ENCODE assay signal across 1 cellular context in the genomic region with DNA sequence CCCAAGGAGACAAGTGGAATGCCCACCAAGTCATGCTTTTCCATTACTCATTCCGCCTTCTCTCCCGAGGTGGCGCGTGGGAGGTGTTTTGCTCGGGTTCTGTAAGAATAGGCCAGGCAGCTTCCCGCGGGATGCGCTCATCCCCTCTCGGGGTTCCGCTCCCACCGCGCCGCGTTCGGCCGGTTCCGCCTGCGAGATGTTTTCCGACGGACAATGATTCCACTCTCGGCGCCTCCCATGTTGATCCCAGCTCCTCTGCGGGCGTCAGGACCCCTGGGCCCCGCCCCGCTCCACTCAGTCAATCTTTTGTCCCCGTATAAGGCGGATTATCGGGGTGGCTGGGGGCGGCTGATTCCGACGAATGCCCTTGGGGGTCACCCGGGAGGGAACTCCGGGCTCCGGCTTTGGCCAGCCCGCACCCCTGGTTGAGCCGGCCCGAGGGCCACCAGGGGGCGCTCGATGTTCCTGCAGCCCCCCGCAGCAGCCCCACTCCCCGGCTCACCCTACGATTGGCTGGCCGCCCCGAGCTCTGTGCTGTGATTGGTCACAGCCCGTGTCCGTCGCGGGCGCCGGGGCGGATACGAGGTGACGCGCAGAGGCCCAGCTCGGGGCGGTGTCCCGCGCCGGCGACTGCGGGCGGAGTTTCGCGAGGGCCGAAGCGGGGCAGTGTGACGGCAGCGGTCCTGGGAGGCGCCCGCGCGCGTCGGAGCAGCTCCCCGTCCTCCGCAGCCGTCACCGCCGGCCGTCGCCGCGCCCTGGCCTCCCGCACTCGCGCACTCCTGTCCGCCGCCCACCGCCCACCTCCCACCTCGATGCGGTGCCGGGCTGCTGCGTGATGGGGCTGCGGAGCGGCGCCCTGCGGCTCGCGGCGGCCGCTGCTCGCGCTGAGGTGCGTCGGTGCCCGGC.
TF ChIP-seq lines count a peak whose summit lies in the region.

A gene with protein sequence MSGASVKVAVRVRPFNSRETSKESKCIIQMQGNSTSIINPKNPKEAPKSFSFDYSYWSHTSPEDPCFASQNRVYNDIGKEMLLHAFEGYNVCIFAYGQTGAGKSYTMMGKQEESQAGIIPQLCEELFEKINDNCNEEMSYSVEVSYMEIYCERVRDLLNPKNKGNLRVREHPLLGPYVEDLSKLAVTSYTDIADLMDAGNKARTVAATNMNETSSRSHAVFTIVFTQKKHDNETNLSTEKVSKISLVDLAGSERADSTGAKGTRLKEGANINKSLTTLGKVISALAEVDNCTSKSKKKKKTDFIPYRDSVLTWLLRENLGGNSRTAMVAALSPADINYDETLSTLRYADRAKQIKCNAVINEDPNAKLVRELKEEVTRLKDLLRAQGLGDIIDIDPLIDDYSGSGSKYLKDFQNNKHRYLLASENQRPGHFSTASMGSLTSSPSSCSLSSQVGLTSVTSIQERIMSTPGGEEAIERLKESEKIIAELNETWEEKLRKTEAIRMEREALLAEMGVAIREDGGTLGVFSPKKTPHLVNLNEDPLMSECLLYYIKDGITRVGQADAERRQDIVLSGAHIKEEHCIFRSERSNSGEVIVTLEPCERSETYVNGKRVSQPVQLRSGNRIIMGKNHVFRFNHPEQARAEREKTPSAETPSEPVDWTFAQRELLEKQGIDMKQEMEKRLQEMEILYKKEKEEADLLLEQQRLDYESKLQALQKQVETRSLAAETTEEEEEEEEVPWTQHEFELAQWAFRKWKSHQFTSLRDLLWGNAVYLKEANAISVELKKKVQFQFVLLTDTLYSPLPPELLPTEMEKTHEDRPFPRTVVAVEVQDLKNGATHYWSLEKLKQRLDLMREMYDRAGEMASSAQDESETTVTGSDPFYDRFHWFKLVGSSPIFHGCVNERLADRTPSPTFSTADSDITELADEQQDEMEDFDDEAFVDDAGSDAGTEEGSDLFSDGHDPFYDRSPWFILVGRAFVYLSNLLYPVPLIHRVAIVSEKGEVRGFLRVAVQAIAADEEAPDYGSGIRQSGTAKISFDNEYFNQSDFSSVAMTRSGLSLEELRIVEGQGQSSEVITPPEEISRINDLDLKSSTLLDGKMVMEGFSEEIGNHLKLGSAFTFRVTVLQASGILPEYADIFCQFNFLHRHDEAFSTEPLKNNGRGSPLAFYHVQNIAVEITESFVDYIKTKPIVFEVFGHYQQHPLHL (N-terminal part only) (plus strand): TSS at position 666 of the 906 bp plus-strand sequence. CDS start 21,759 bp downstream, outside the sequence.

TF ChIP-seq in K562, 482 proteins besides CTCF, POLR2A, EP300 and RAD21 (continued from another document):
- TF ChIP-seq GTF2A2 (tag; IDR thresholded peaks at IDR 0.05), result no peak
- no peak for TF ChIP-seq HDAC6 (IDR thresholded peaks at IDR 0.05; ENCODE audit: low read depth, low read length)
- TF ChIP-seq ZNF511 (CRISPR knock-in tag; IDR thresholded peaks at IDR 0.05), result no peak; the same call in 1 of the 2 replicates
- TF ChIP-seq ETS2 (tag; IDR thresholded peaks at IDR 0.05; ENCODE audit: borderline replicate concordance, poor library complexity, severe bottlenecking), result no peak
- TF ChIP-seq, protein P1, sequence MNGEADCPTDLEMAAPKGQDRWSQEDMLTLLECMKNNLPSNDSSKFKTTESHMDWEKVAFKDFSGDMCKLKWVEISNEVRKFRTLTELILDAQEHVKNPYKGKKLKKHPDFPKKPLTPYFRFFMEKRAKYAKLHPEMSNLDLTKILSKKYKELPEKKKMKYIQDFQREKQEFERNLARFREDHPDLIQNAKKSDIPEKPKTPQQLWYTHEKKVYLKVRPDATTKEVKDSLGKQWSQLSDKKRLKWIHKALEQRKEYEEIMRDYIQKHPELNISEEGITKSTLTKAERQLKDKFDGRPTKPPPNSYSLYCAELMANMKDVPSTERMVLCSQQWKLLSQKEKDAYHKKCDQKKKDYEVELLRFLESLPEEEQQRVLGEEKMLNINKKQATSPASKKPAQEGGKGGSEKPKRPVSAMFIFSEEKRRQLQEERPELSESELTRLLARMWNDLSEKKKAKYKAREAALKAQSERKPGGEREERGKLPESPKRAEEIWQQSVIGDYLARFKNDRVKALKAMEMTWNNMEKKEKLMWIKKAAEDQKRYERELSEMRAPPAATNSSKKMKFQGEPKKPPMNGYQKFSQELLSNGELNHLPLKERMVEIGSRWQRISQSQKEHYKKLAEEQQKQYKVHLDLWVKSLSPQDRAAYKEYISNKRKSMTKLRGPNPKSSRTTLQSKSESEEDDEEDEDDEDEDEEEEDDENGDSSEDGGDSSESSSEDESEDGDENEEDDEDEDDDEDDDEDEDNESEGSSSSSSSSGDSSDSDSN (IDR thresholded peaks at IDR 0.05; ENCODE audit: borderline replicate concordance in 1 of 2, low read depth in 2 of 2, low read length in 2 of 2), result peak; percentile 11 to 92; a peak in 3 of 4 replicates
- TF ChIP-seq KLF6 (CRISPR knock-in tag; IDR thresholded peaks at IDR 0.05; ENCODE audit: borderline replicate concordance), result no peak
- no peak for TF ChIP-seq CCAR2 (IDR thresholded peaks at IDR 0.05; ENCODE audit: low read depth, low read length)
- no peak for TF ChIP-seq ZNF134 (CRISPR knock-in tag; conservative IDR thresholded peaks at IDR 0.05)
- no peak for TF ChIP-seq PCBP2 (IDR thresholded peaks at IDR 0.05; ENCODE audit: low read depth, low read length, poor library complexity, severe bottlenecking)
- no peak for TF ChIP-seq ZZZ3 (IDR thresholded peaks at IDR 0.05)
- no peak for TF ChIP-seq XRCC3 (IDR thresholded peaks at IDR 0.05)
- TF ChIP-seq RBBP5 (IDR thresholded peaks at IDR 0.05; ENCODE audit: borderline replicate concordance, insufficient read depth, low read length, poor library complexity, severe bottlenecking), result peak; percentile 71
- TF ChIP-seq GABPA (tag; conservative IDR thresholded peaks at IDR 0.05; ENCODE audit: low read depth), result peak; percentile 72
- peak; percentile 75; the same call in 1 of the 2 replicates for TF ChIP-seq MTA1 (IDR thresholded peaks at IDR 0.05; ENCODE audit: borderline replicate concordance)
- no peak for TF ChIP-seq NCOA4 (IDR thresholded peaks at IDR 0.05; ENCODE audit: partially characterized antibody)
- TF ChIP-seq, protein P2, sequence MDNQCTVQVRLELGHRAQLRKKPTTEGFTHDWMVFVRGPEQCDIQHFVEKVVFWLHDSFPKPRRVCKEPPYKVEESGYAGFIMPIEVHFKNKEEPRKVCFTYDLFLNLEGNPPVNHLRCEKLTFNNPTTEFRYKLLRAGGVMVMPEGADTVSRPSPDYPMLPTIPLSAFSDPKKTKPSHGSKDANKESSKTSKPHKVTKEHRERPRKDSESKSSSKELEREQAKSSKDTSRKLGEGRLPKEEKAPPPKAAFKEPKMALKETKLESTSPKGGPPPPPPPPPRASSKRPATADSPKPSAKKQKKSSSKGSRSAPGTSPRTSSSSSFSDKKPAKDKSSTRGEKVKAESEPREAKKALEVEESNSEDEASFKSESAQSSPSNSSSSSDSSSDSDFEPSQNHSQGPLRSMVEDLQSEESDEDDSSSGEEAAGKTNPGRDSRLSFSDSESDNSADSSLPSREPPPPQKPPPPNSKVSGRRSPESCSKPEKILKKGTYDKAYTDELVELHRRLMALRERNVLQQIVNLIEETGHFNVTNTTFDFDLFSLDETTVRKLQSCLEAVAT (IDR thresholded peaks at IDR 0.05), result peak; percentile 7 to 98; a peak in 2 of 4 replicates
- peak; percentile 95; the same call in 1 of the 2 replicates for TF ChIP-seq MTA3 (IDR thresholded peaks at IDR 0.05; ENCODE audit: borderline replicate concordance)
- peak; percentile 3 for TF ChIP-seq SAP30 (IDR thresholded peaks at IDR 0.05; ENCODE audit: borderline replicate concordance, insufficient read depth, low read depth, low read length, poor library complexity, severe bottlenecking)
- no peak for TF ChIP-seq NR2F6 (CRISPR knock-in tag; IDR thresholded peaks at IDR 0.05)
- no peak for TF ChIP-seq ZNF785 (CRISPR knock-in tag; IDR thresholded peaks at IDR 0.05)
- no peak for TF ChIP-seq ZNF584 (CRISPR knock-in tag; IDR thresholded peaks at IDR 0.05; ENCODE audit: low read depth)
- TF ChIP-seq MCM3 (IDR thresholded peaks at IDR 0.05), result no peak
- no peak for TF ChIP-seq CEBPG (CRISPR knock-in tag; IDR thresholded peaks at IDR 0.05)
- TF ChIP-seq CEBPG (tag; conservative IDR thresholded peaks at IDR 0.05 in 1 of 2, IDR thresholded peaks at IDR 0.05 in 1 of 2), result no peak
- no peak for TF ChIP-seq NFRKB (IDR thresholded peaks at IDR 0.05; ENCODE audit: low read depth)
- TF ChIP-seq CBX3 (IDR thresholded peaks at IDR 0.05; ENCODE audit: borderline replicate concordance in 1 of 2, low read length in 2 of 2), result no peak; a peak in 1 of 3 replicates
- TF ChIP-seq, protein P3, sequence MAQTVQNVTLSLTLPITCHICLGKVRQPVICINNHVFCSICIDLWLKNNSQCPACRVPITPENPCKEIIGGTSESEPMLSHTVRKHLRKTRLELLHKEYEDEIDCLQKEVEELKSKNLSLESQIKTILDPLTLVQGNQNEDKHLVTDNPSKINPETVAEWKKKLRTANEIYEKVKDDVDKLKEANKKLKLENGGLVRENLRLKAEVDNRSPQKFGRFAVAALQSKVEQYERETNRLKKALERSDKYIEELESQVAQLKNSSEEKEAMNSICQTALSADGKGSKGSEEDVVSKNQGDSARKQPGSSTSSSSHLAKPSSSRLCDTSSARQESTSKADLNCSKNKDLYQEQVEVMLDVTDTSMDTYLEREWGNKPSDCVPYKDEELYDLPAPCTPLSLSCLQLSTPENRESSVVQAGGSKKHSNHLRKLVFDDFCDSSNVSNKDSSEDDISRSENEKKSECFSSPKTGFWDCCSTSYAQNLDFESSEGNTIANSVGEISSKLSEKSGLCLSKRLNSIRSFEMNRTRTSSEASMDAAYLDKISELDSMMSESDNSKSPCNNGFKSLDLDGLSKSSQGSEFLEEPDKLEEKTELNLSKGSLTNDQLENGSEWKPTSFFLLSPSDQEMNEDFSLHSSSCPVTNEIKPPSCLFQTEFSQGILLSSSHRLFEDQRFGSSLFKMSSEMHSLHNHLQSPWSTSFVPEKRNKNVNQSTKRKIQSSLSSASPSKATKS (CRISPR knock-in tag; IDR thresholded peaks at IDR 0.05), result no peak
- peak in 1 of 2 experiments; percentile 9; a peak in 1 of 4 replicates for TF ChIP-seq ZMIZ1 (IDR thresholded peaks at IDR 0.05; ENCODE audit: low read depth in 2 of 2, low read length in 2 of 2)
- TF ChIP-seq ZNF12 (CRISPR knock-in tag; IDR thresholded peaks at IDR 0.05), result peak; percentile 17; the same call in 1 of the 2 replicates
- no peak for TF ChIP-seq ZNF79 (CRISPR knock-in tag; IDR thresholded peaks at IDR 0.05; ENCODE audit: low read depth)
- no peak for TF ChIP-seq PTRF (tag; IDR thresholded peaks at IDR 0.05)
- TF ChIP-seq ZNF398 (CRISPR knock-in tag; IDR thresholded peaks at IDR 0.05), result no peak
- TF ChIP-seq CBFA2T3 (IDR thresholded peaks at IDR 0.05), result no peak
- no peak; the same call in 1 of the 2 replicates for TF ChIP-seq RAD51 (IDR thresholded peaks at IDR 0.05; ENCODE audit: borderline replicate concordance, low read depth)
- no peak for TF ChIP-seq CHD4 (IDR thresholded peaks at IDR 0.05; ENCODE audit: insufficient read depth, insufficient replicate concordance, low read depth, low read length, poor library complexity, severe bottlenecking)
- no peak for TF ChIP-seq ZNF699 (CRISPR knock-in tag; IDR thresholded peaks at IDR 0.05; ENCODE audit: insufficient replicate concordance)
- TF ChIP-seq, protein P4, sequence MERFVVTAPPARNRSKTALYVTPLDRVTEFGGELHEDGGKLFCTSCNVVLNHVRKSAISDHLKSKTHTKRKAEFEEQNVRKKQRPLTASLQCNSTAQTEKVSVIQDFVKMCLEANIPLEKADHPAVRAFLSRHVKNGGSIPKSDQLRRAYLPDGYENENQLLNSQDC (CRISPR knock-in tag; IDR thresholded peaks at IDR 0.05), result no peak
